In genomic region chr19:21851596-21852345, GRCh38 we compare ENCODE assay signal across 8 cellular contexts. TPM values are rescaled to one million over a fixed set of nuclear protein-coding genes. Genes with fewer than 3 reads are reported as not detected.
DNase-seq lines count a peak whose midpoint lies in the region; ATAC-seq, FAIRE-seq and TF ChIP-seq lines count a peak whose summit lies in the region.

No MANE protein-coding gene starts in this region.

- H3K27me3 ChIP-seq in H1 (replicated peaks in 1 of 4; ENCODE audit: control insufficient read depth in 3 of 4, extremely low read depth in 1 of 4, insufficient read depth in 3 of 4, low read length in 3 of 4): no peaks in the 10 kb centered on the region

- H3K27ac Mint-ChIP-seq in activated CD8-positive, alpha-beta memory T cell treated with anti-CD3 and anti-CD28 coated beads, Interleukin-2, amount 10 ng/mL, durations not matched to agents 7 days and 5 days: peak overlapping the region; percentile 89

- H3K9me3 Mint-ChIP-seq in activated CD8-positive, alpha-beta memory T cell treated with anti-CD3 and anti-CD28 coated beads, Interleukin-2, amount 10 ng/mL, durations not matched to agents 7 days and 5 days (ENCODE audit: low read depth): peaks cover 19% of the 10 kb centered on the region

- peak overlapping the region; percentile 91 for H3K4me2 ChIP-seq in H1 (ENCODE audit: insufficient read depth in 1 of 2, low read depth in 2 of 2, low read length in 2 of 2)

- peak overlapping the region; percentile 100 for H4K8ac ChIP-seq in H1 (ENCODE audit: extremely low read depth, insufficient read depth, low read length)

- H3K4me3 Mint-ChIP-seq in activated CD8-positive, alpha-beta memory T cell treated with anti-CD3 and anti-CD28 coated beads, Interleukin-2, amount 10 ng/mL, durations not matched to agents 7 days and 5 days: peak overlapping the region; percentile 86

- in situ Hi-C loops in ACHN (cut with HindIII; ENCODE audit: low pct_ligation_motif_present, low pct_unique_long_range_greater_than_20kb, low sequenced_read_pairs): no loop called here

- peaks cover 22% of the 10 kb centered on the region for H3K4me1 Mint-ChIP-seq in activated CD8-positive, alpha-beta memory T cell treated with anti-CD3 and anti-CD28 coated beads, Interleukin-2, amount 10 ng/mL, durations not matched to agents 7 days and 5 days

- H3K23me2 ChIP-seq in H1 (ENCODE audit: low read depth, low read length): peaks cover 4% of the 10 kb centered on the region

- H2BK12ac ChIP-seq in H1 (ENCODE audit: low read depth, low read length): 0 out of 2 replicates have a peak overlapping the region, but pooled peaks have one; percentile 94

- H3K23ac ChIP-seq in H1 (ENCODE audit: insufficient read length): no peak overlapping the region

- CTCF ChIA-PET in activated CD8-positive, alpha-beta memory T cell treated with anti-CD3 and anti-CD28 coated beads, Interleukin-2, amount 10 ng/mL, durations not matched to agents 7 days and 5 days (lab: Charles Lee): interaction anchor here (1.0 to 1.6 kb wide), 3 partner anchors 14 to 84 kb away, joined by 4 to 7 read pairs (median 6); partner anchors contain the start of genes ZNF100 and ZNF43
- CTCF ChIA-PET in H1 (lab: Charles Lee; ENCODE audit: partially characterized antibody): interaction anchor here (0.6 to 1.6 kb wide), 8 partner anchors 40 to 693 kb away, joined by 3 to 7 read pairs (median 3); partner anchors contain the start of gene ZNF100

- peaks cover 2 to 19% of the 10 kb centered on the region in 2 experiments for H4K20me1 ChIP-seq in H1 (replicated peaks in 1 of 2; ENCODE audit: control insufficient read depth in 1 of 2, insufficient read depth in 2 of 2, low read length in 2 of 2)

- H3K4ac ChIP-seq in H1 (replicated peaks; ENCODE audit: insufficient read length, low read depth, low read length): no peak overlapping the region

- H3K79me1 ChIP-seq in H1 (ENCODE audit: low read depth, low read length): peaks cover 2% of the 10 kb centered on the region; the same call in 1 of the 2 replicates

- peaks cover 0 to 9% (median 3%) of the 10 kb centered on the region in 4 experiments; a peak in 3 of 7 replicates for H3K4me1 ChIP-seq in H1 (replicated peaks in 1 of 4; ENCODE audit: control insufficient read depth in 3 of 4, insufficient read depth in 4 of 4, low read length in 3 of 4)

- no peak overlapping the region for H2BK20ac ChIP-seq in H1 (ENCODE audit: low read length)

- TF ChIP-seq CTCF in H1 (IDR thresholded peaks at IDR 0.05; ENCODE audit: control extremely low read depth in 1 of 3, insufficient read depth in 1 of 3, low read depth in 1 of 3, low read length in 3 of 3): peak in 1 of 3 experiments; percentile 17; a peak in 1 of 4 replicates

- H2AK5ac ChIP-seq in H1 (ENCODE audit: low read depth, low read length): no peak overlapping the region; the same call in 1 of the 2 replicates

- POLR2A ChIA-PET in H1 (lab: Charles Lee; ENCODE audit: partially characterized antibody): interaction anchor here (0.6 to 3.0 kb wide), 22 partner anchors 8 to 1835 kb away, joined by 3 to 107 read pairs (median 4); partner anchors contain the start of genes ZNF100, ZNF43 and ZNF675

- H3K9me3 ChIP-seq in H1 (ENCODE audit: insufficient read depth in 2 of 2, low read depth in 1 of 2, low read length in 1 of 2): no peaks in the 10 kb centered on the region

- H4K5ac ChIP-seq in H1 (ENCODE audit: insufficient read length, low read depth, low read length): peak overlapping the region; percentile 98

- ATAC-seq in GM18868 (IDR thresholded peaks at IDR 0.05; ENCODE audit: unreplicated experiment) (peak; percentile 97), HG03139 (IDR thresholded peaks at IDR 0.05; ENCODE audit: unreplicated experiment) (peak; percentile 89)
- peak; percentile 99 for ATAC-seq in activated CD8-positive, alpha-beta memory T cell treated with anti-CD3 and anti-CD28 coated beads, Interleukin-2, amount 10 ng/mL, durations not matched to agents 7 days and 5 days

- H2BK5ac ChIP-seq in H1 (ENCODE audit: low read depth, low read length): peak overlapping the region; percentile 100

- peaks cover 11 to 38% (median 27%) of the 10 kb centered on the region in 4 experiments; a peak in 7 of 8 replicates for H3K36me3 ChIP-seq in H1 (ENCODE audit: control insufficient read depth in 2 of 4, insufficient read depth in 4 of 4, low read length in 3 of 4)

- peak overlapping the region; percentile 92 to 99 (median 97) for H3K4me3 ChIP-seq in H1 (ENCODE audit: extremely low read depth in 1 of 4, insufficient read depth in 2 of 4, low read depth in 3 of 4, low read length in 4 of 4)

- WGBS in H1 (ENCODE audit: extremely low coverage in 1 of 2, insufficient coverage in 1 of 2, insufficient read length in 1 of 2, insufficient replicate concordance in 2 of 2, low coverage in 1 of 2, low lambda C conversion rate in 2 of 2, missing lambda C conversion rate in 1 of 2), 2 experiments: 0% methylated on average over 41 of the region's 44 CpGs; no CpG with 5 or more reads in 1 of the 2 experiments

- peak overlapping the region; percentile 88 for H4K91ac ChIP-seq in H1 (replicated peaks; ENCODE audit: insufficient read length, low read length)

- peak; percentile 92 for FAIRE-seq in H1 (lab: Jason Lieb, UNC)

- TF ChIP-seq RAD21 in H1 (IDR thresholded peaks at IDR 0.05 in 1 of 2, conservative IDR thresholded peaks at IDR 0.05 in 1 of 2; ENCODE audit: low read depth in 2 of 2, low read length in 2 of 2): no peak; a peak in 1 of 4 replicates

- H2AFZ ChIP-seq in H1 (ENCODE audit: low read length): peak overlapping the region; percentile 94

- no peak for TF ChIP-seq EP300 in H1 (IDR thresholded peaks at IDR 0.05; ENCODE audit: borderline replicate concordance in 1 of 2, low read depth in 2 of 2, low read length in 2 of 2)

- H3K79me2 ChIP-seq in H1 (ENCODE audit: control insufficient read depth in 1 of 2, insufficient read depth in 2 of 2, low read length in 2 of 2): peaks cover 7 to 46% of the 10 kb centered on the region in 2 experiments

- peak overlapping the region; percentile 99; the same call in 1 of the 2 replicates for H2BK15ac ChIP-seq in H1 (ENCODE audit: low read length)

- no peak overlapping the region for H3K14ac ChIP-seq in H1 (ENCODE audit: insufficient read length)

- DNase-seq in ACHN (peak; percentile 76), NCI-H526 treated with DMSO at 0.1 percent for 48 hours (lab: John Stamatoyannopoulos, UW) (peak; percentile 73), H1 (ENCODE audit: low read depth in 1 of 2, low spot score in 2 of 2) (peak; percentile 85 to 93), medulla oblongata (ENCODE audit: extremely low spot score) (peak; percentile 98)
- peak; percentile 93 for DNase-seq in activated CD8-positive, alpha-beta memory T cell treated with anti-CD3 and anti-CD28 coated beads, Interleukin-2, amount 10 ng/mL, durations not matched to agents 7 days and 5 days
- peak; percentile 71 to 74 (median 74) for DNase-seq in stimulated activated CD4-positive, alpha-beta T cell treated with anti-CD3 and anti-CD28 coated beads, TNF-alpha, amount 100 ng/mL, for 4 hours (ENCODE audit: low read depth in 3 of 3)

- peak overlapping the region; percentile 51 for H3K56ac ChIP-seq in H1 (replicated peaks; ENCODE audit: insufficient read length, low read depth, low read length)

- H3K27me3 Mint-ChIP-seq in activated CD8-positive, alpha-beta memory T cell treated with anti-CD3 and anti-CD28 coated beads, Interleukin-2, amount 10 ng/mL, durations not matched to agents 7 days and 5 days: no peaks in the 10 kb centered on the region

- peak overlapping the region; percentile 100 for H3K9ac ChIP-seq in H1 (replicated peaks in 1 of 4; ENCODE audit: extremely low read depth in 1 of 4, low read depth in 3 of 4, low read length in 3 of 4)

- peaks cover 47% of the 10 kb centered on the region for H3K36me3 Mint-ChIP-seq in activated CD8-positive, alpha-beta memory T cell treated with anti-CD3 and anti-CD28 coated beads, Interleukin-2, amount 10 ng/mL, durations not matched to agents 7 days and 5 days

- peak; percentile 93 to 99 for TF ChIP-seq POLR2A in H1 (IDR thresholded peaks at IDR 0.05; ENCODE audit: control extremely low read depth in 1 of 2, low read depth in 2 of 2, low read length in 2 of 2)

- no peak overlapping the region for H2BK120ac ChIP-seq in H1 (replicated peaks; ENCODE audit: low read depth, low read length)

- peak overlapping the region; percentile 99 for H3K18ac ChIP-seq in H1 (ENCODE audit: extremely low read depth, low read length)

- H3K27ac ChIP-seq in H1 (ENCODE audit: low read depth, low read length): peak overlapping the region; percentile 99

TF ChIP-seq in H1, 55 proteins besides CTCF, POLR2A, EP300 and RAD21 (continues in another document):
- TF ChIP-seq KDM4A (IDR thresholded peaks at IDR 0.05; ENCODE audit: low read depth, low read length, severe bottlenecking) (peak; percentile 57), YY1 (IDR thresholded peaks at IDR 0.05; ENCODE audit: low read depth, low read length) (peak; percentile 96), SP1 (IDR thresholded peaks at IDR 0.05; ENCODE audit: low read depth, low read length) (peak; percentile 95), GABPA (IDR thresholded peaks at IDR 0.05; ENCODE audit: borderline replicate concordance, insufficient read depth, low read length) (0 out of 2 replicates have a peak, but pooled peaks have one; percentile 11), E2F6 (IDR thresholded peaks at IDR 0.05) (peak; percentile 67), MAFK (IDR thresholded peaks at IDR 0.05; ENCODE audit: low read depth, low read length) (no peak), CHD1 (IDR thresholded peaks at IDR 0.05; ENCODE audit: low read depth, low read length) (no peak), SUZ12 (IDR thresholded peaks at IDR 0.05; ENCODE audit: low read length) (no peak), SP2 (IDR thresholded peaks at IDR 0.05; ENCODE audit: low read length) (peak; percentile 41; the same call in 1 of the 2 replicates)

RNA-seq across cellular contexts. Expression of gene ZNF43, which starts 15.8 kb away (rescaled TPM):
- 10 to 100 TPM; 21.4 to 31.0 TPM for total RNA-seq in activated CD8-positive, alpha-beta memory T cell treated with anti-CD3 and anti-CD28 coated beads, Interleukin-2, amount 10 ng/mL, durations not matched to agents 7 days and 5 days
- total RNA-seq in H1 (2021; fragmentation: NEBNext Ultra II Directional; extraction: Animal tissue kit (Norgen Biotek cat#: 25700)): 50.0 and 53.1 TPM in 2 replicates
- 15.5 and 24.7 TPM in 2 replicates for polyA plus RNA-seq in H1 (2011; rRNA removed)
- 19.6 TPM for polyA plus RNA-seq in H1 (2011; cell fraction: cytosol; rRNA removed)
- 50.6 TPM for polyA plus RNA-seq in H1 (2011; cell fraction: nucleus; rRNA removed)
- 14.8 to 24.0 TPM (median 17.6 TPM) in 4 replicates for polyA plus RNA-seq in H1 (2012, experiment 1 of 2)
- polyA plus RNA-seq in H1 (2012, experiment 2 of 2): 2.5 TPM
- 32.0 TPM for polyA plus RNA-seq in H1 (2013, experiment 1 of 2)
- 26.7 TPM for polyA plus RNA-seq in H1 (2013, experiment 2 of 2)
- polyA minus RNA-seq in H1 (2011; rRNA and poly(A)+ RNA removed): 182 and 220 TPM in 2 replicates
- 76.6 TPM for polyA minus RNA-seq in H1 (2011; cell fraction: cytosol; rRNA and poly(A)+ RNA removed)
- polyA minus RNA-seq in H1 (2011; cell fraction: nucleus; rRNA and poly(A)+ RNA removed): 227 TPM

Comparison
In these comparisons a context has a peak if more than half of its experiments do, and no peak if none do; other contexts are left out.
1. Peak in every context shown above with its lines: DNase-seq, ATAC-seq, H3K4me3 ChIP-seq and H3K27ac ChIP-seq.